ENCODE assay signal across 8 cellular contexts in the genomic region with DNA sequence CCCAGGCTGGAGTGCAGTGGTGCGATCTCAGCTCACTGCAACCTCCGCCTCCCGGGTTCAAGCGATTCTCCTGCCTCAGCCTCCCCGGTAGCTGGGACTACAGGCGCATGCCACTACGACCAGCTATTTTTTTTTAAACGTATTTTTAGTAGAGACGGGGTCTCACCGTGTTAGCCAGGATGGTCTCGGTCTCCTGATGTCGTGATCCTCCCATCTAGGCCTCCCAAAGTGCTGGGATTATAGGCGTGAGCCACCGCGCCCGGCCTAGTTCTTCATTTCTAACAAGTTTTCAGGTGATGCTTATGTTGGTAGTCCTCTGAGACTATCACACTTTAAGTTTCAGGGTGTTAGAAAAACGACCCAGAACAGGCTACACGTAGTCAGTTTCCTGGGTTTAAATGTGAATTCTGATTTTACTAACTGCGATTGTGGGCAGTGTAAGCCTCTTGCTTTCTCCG. TPM values are rescaled to one million over a fixed set of nuclear protein-coding genes. Genes with fewer than 3 reads are reported as not detected.
DNase-seq lines count a peak whose midpoint lies in the region; ATAC-seq lines count a peak whose summit lies in the region.
"Not testable (repeated sequence)": the region's sequence is repeated elsewhere in the genome, so short reads cannot be mapped to it uniquely, and the experiment has no call there.
"Had no signal": no experiment of that assay in that cellular context is flagged by ENCODE, and none has a peak within 500 bp of the region (broad histone marks: within the 10 kb centered on the region; RNA-seq: fewer than 3 reads in every experiment).

No MANE protein-coding gene starts in this region.

- peak overlapping the region; percentile 68 for H3K27ac ChIP-seq in caudate nucleus (ENCODE audit: low read depth, low read length)
- H3K27ac ChIP-seq in mucosa of rectum (ENCODE audit: low read depth in 2 of 2, low read length in 2 of 2) = peak overlapping the region; percentile 88 to 91
- peak overlapping the region in 19 of 21 experiments; percentile 71 to 98 (median 90) for H3K27ac ChIP-seq in skin epidermis

- H3K9ac ChIP-seq in NT2/D1 (ENCODE audit: insufficient read length, low read depth) = not testable (repeated sequence)
- H3K9ac ChIP-seq in mucosa of rectum (ENCODE audit: low read depth in 1 of 2, low read length in 2 of 2) = peak overlapping the region; percentile 85 to 87

- H3K4me1 ChIP-seq in NT2/D1 (ENCODE audit: insufficient read depth, insufficient read length) = not testable (repeated sequence)
- peaks cover 5 to 13% of the 10 kb centered on the region in 2 donors for H3K4me1 ChIP-seq in mucosa of rectum (ENCODE audit: control insufficient read depth in 2 of 2, insufficient read depth in 2 of 2, low read length in 2 of 2)

- not testable (repeated sequence) for H3K36me3 ChIP-seq in NT2/D1 (ENCODE audit: insufficient read depth, insufficient read length, low read length); mucosa of rectum (ENCODE audit: control insufficient read depth in 2 of 2, insufficient read depth in 2 of 2, low read length in 2 of 2)

- H3K9me3 Mint-ChIP-seq in activated CD8-positive, alpha-beta memory T cell treated with anti-CD3 and anti-CD28 coated beads, Interleukin-2, amount 10 ng/mL, durations not matched to agents 7 days and 5 days (ENCODE audit: low read depth) = not testable (repeated sequence)

- peak overlapping the region; percentile 99 for H3K27ac Mint-ChIP-seq in activated CD8-positive, alpha-beta memory T cell treated with anti-CD3 and anti-CD28 coated beads, Interleukin-2, amount 10 ng/mL, durations not matched to agents 7 days and 5 days

- ATAC-seq in GM18511 (IDR thresholded peaks at IDR 0.05; ENCODE audit: unreplicated experiment) (peak; percentile 6), Right ventricle myocardium superior (ENCODE audit: poor library complexity) (peak; percentile 8)
- not testable (repeated sequence) for ATAC-seq in activated CD8-positive, alpha-beta memory T cell treated with anti-CD3 and anti-CD28 coated beads, Interleukin-2, amount 10 ng/mL, durations not matched to agents 7 days and 5 days

- not testable (repeated sequence) for H3K9me3 ChIP-seq in NT2/D1 (ENCODE audit: insufficient read depth, low read length); mucosa of rectum (ENCODE audit: control insufficient read depth in 2 of 2, low read length in 2 of 2)

- not testable (repeated sequence) for DNase-seq in NT2/D1 (ENCODE audit: low read depth, low spot score); activated CD8-positive, alpha-beta memory T cell treated with anti-CD3 and anti-CD28 coated beads, Interleukin-2, amount 10 ng/mL, durations not matched to agents 7 days and 5 days; Right ventricle myocardium superior
- peak in 1 of 61 donors; percentile 46 for DNase-seq in caudate nucleus (lab: John Stamatoyannopoulos, UW)

- CTCF ChIA-PET in activated CD8-positive, alpha-beta memory T cell treated with anti-CD3 and anti-CD28 coated beads, Interleukin-2, amount 10 ng/mL, durations not matched to agents 7 days and 5 days (lab: Charles Lee) = interaction anchor here (1.3 kb wide), 1 partner anchor 39 kb away, joined by 4 read pairs; a partner anchor contains a TSS

- H3K27me3 ChIP-seq in NT2/D1 (ENCODE audit: insufficient read depth, insufficient read length); mucosa of rectum (ENCODE audit: control insufficient read depth in 2 of 2, insufficient read depth in 2 of 2, low read length in 2 of 2): not testable (repeated sequence)

- H3K4me1 Mint-ChIP-seq in activated CD8-positive, alpha-beta memory T cell treated with anti-CD3 and anti-CD28 coated beads, Interleukin-2, amount 10 ng/mL, durations not matched to agents 7 days and 5 days = peaks cover 30% of the 10 kb centered on the region

- peak overlapping the region; percentile 97 for H3K4me3 Mint-ChIP-seq in activated CD8-positive, alpha-beta memory T cell treated with anti-CD3 and anti-CD28 coated beads, Interleukin-2, amount 10 ng/mL, durations not matched to agents 7 days and 5 days

- H3K4me3 ChIP-seq in NT2/D1 (ENCODE audit: insufficient read length, low read depth) (peak overlapping the region; percentile 95), mucosa of rectum (ENCODE audit: low read length in 2 of 2) (peak overlapping the region; percentile 84 to 98), skin epidermis (peak overlapping the region; percentile 61 to 91 (median 72))

- not testable (repeated sequence) for H3K27me3 Mint-ChIP-seq in activated CD8-positive, alpha-beta memory T cell treated with anti-CD3 and anti-CD28 coated beads, Interleukin-2, amount 10 ng/mL, durations not matched to agents 7 days and 5 days

- H3K36me3 Mint-ChIP-seq in activated CD8-positive, alpha-beta memory T cell treated with anti-CD3 and anti-CD28 coated beads, Interleukin-2, amount 10 ng/mL, durations not matched to agents 7 days and 5 days = peaks cover 13% of the 10 kb centered on the region

- intact Hi-C loops in Right ventricle myocardium superior (cut with DNase I) = not testable (repeated sequence)

RNA-seq across cellular contexts. Expression of a gene that starts 0.4 kb away (rescaled TPM):
- 10 to 100 TPM; 35.6 to 37.9 TPM for total RNA-seq in activated CD8-positive, alpha-beta memory T cell treated with anti-CD3 and anti-CD28 coated beads, Interleukin-2, amount 10 ng/mL, durations not matched to agents 7 days and 5 days
- 57.8 TPM for total RNA-seq in Right ventricle myocardium superior

RNA-seq across cellular contexts. Expression of a gene that starts 7.4 kb away (rescaled TPM):
- not detected for total RNA-seq in activated CD8-positive, alpha-beta memory T cell treated with anti-CD3 and anti-CD28 coated beads, Interleukin-2, amount 10 ng/mL, durations not matched to agents 7 days and 5 days
- not detected for total RNA-seq in Right ventricle myocardium superior
- total RNA-seq: left lobe of liver had no signal

RNA-seq across cellular contexts. Expression of a gene that starts 35.5 kb away (rescaled TPM):
- 10 to 100 TPM; 52.2 to 73.3 TPM for total RNA-seq in activated CD8-positive, alpha-beta memory T cell treated with anti-CD3 and anti-CD28 coated beads, Interleukin-2, amount 10 ng/mL, durations not matched to agents 7 days and 5 days
- 30.1 TPM for total RNA-seq in Right ventricle myocardium superior

RNA-seq across cellular contexts. Expression of a gene that starts 35.6 kb away (rescaled TPM):
- total RNA-seq in activated CD8-positive, alpha-beta memory T cell treated with anti-CD3 and anti-CD28 coated beads, Interleukin-2, amount 10 ng/mL, durations not matched to agents 7 days and 5 days = 10 to 100 TPM; 18.1 to 24.8 TPM
- 23.0 TPM for total RNA-seq in Right ventricle myocardium superior

RNA-seq across cellular contexts. Expression of a gene that starts 39.1 kb away (rescaled TPM):
- total RNA-seq in activated CD8-positive, alpha-beta memory T cell treated with anti-CD3 and anti-CD28 coated beads, Interleukin-2, amount 10 ng/mL, durations not matched to agents 7 days and 5 days = 100 to 1,000 TPM; 115 to 175 TPM
- 17.5 TPM for total RNA-seq in Right ventricle myocardium superior
